Comparison of ENCODE assay signal across 34 cellular contexts in the genomic region with DNA sequence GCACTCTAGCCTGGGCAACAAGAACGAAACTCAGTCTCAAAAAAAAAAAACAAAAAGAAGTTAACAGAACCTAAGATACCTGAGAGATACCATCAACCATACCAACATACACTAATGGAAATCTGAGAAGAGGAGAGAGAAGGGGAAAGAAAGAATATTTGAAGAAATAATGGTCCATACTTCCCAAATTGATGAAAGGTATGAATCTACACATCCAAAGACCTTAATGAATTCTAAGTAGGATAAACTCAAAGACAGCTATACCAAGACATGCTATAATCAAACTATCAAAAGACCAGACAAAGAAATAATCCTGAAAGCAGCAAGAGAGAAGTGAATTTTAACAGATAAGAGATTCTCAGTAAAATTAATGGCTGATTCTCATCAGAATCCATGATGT.
"Had no signal": no experiment of that assay in that cellular context is flagged by ENCODE, and none has a peak within 500 bp of the region (broad histone marks: within the 10 kb centered on the region; RNA-seq: fewer than 3 reads in every experiment).

No MANE protein-coding gene starts in this region.

- DNase-seq: Karpas-422, Kasumi-1, MG63, MM.1S, MV-4-11, NCI-H1048, NCI-H1092, NCI-H1092 treated with DMSO at 0.1 percent for 48 hours, NCI-H1105, NCI-H1105 treated with DMSO at 0.1 percent for 48 hours, NCI-H1417, NCI-H1417 treated with DMSO at 0.1 percent for 48 hours, NCI-H1436, NCI-H1436 treated with DMSO at 0.1 percent for 48 hours, NCI-H146, NCI-H1694, NCI-H1694 treated with DMSO at 0.1 percent for 48 hours, NCI-H187, NCI-H187 treated with DMSO at 0.1 percent for 48 hours, NCI-H1930, NCI-H2029, NCI-H2029 treated with DMSO at 0.1 percent for 48 hours, NCI-H2081, NCI-H2081 treated with DMSO at 0.1 percent for 48 hours, NCI-H2107, NCI-H2171, NCI-H2171 treated with DMSO at 0.1 percent for 48 hours, NCI-H2227 treated with DMSO at 0.1 percent for 48 hours, NCI-H226, NCI-H345, NCI-H446, NCI-H446 treated with DMSO at 0.1 percent for 48 hours, NCI-H510A, NCI-H510A treated with DMSO at 0.1 percent for 48 hours had no signal

- H3K4me3 ChIP-seq: MG63 had no signal

- H3K36me3 ChIP-seq: MG63 had no signal

- H3K27me3 ChIP-seq: MG63 had no signal
